Comparison of ENCODE assay signal across 19 cellular contexts in the genomic region with DNA sequence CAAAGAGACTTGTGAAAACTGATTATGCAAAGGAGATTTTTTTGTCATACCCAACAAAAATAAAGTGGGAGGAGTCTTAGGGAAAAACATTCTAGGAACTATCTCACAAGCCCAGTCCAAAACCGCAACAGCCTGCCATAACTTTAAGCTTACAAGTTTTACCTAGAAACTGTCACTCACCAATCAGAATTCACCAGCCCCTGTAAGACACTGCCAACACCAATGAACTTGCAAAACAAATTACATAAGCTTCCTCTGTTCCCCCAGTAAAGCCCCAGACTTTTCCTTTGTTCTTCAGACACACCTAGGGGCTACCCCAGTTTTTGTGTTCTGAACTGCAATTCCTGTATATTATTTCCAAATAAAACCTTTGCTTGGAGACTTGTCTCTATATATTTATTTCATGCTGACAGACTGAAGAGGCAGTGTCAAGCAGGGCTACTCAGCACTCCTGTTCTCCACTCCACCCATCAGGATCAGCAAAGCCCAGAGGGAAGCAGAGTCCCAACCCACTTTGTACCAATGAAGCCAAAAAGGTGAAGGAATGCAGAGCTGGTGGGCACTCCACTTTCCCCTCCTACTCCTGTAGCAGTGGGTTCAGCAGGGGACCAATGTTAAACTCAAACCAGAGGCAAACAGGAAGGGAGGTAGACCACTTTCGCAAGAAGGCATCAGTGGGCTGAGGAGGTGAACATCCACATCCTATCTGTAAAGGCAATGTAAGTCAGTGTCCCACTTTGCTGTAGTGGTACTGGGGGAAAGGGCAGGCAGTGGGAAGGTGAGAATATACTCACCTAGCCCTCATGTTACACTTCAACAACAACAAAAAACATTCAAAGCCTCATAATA.
DNase-seq lines count a peak whose midpoint lies in the region; ATAC-seq and TF ChIP-seq lines count a peak whose summit lies in the region.
"Had no signal": no experiment of that assay in that cellular context is flagged by ENCODE, and none has a peak within 500 bp of the region (broad histone marks: within the 10 kb centered on the region; RNA-seq: fewer than 3 reads in every experiment).

No MANE protein-coding gene starts in this region.

- H3K9me3 Mint-ChIP-seq in activated naive CD8-positive, alpha-beta T cell treated with anti-CD3 and anti-CD28 coated beads, Interleukin-2, amount 50 U/mL, for 24 hours: peaks cover 5% of the 10 kb centered on the region
- H3K9me3 Mint-ChIP-seq in neural progenitor cell: peaks cover 3% of the 10 kb centered on the region
- H3K9me3 Mint-ChIP-seq: nephron had no signal

- H3K4me1 Mint-ChIP-seq in activated naive CD8-positive, alpha-beta T cell treated with anti-CD3 and anti-CD28 coated beads, Interleukin-2, amount 50 U/mL, for 24 hours: peaks cover 50% of the 10 kb centered on the region
- H3K4me1 Mint-ChIP-seq in neural progenitor cell: peaks cover 5% of the 10 kb centered on the region
- H3K4me1 Mint-ChIP-seq: nephron had no signal

- H3K9me2 ChIP-seq in Loucy (replicated peaks; ENCODE audit: low read depth, low read length): no peaks in the 10 kb centered on the region

- H3K9ac ChIP-seq in Loucy (ENCODE audit: low read depth, low read length, poor library complexity, severe bottlenecking): peak overlapping the region; percentile 32
- H3K9ac ChIP-seq in neural progenitor cell: no peak overlapping the region

- peak overlapping the region; percentile 64 for H2AFZ ChIP-seq in Loucy (ENCODE audit: low read length)
- H2AFZ ChIP-seq in neural progenitor cell (replicated peaks): no peak overlapping the region

- peak overlapping the region; percentile 86 for H3K27ac Mint-ChIP-seq in activated naive CD8-positive, alpha-beta T cell treated with anti-CD3 and anti-CD28 coated beads, Interleukin-2, amount 50 U/mL, for 24 hours
- no peak overlapping the region for H3K27ac Mint-ChIP-seq in neural progenitor cell
- H3K27ac Mint-ChIP-seq: nephron had no signal

- H3K9me3 ChIP-seq in Loucy (ENCODE audit: insufficient read depth, low read depth, low read length): no peaks in the 10 kb centered on the region
- H3K9me3 ChIP-seq in neural progenitor cell (ENCODE audit: low read depth): no peaks in the 10 kb centered on the region
- H3K9me3 ChIP-seq in WERI-Rb-1 (ENCODE audit: severe bottlenecking): no peaks in the 10 kb centered on the region
- H3K9me3 ChIP-seq: esophagus muscularis mucosa, stomach, vagina had no signal

- H3F3A ChIP-seq in Loucy (ENCODE audit: low read depth) (no peaks in the 10 kb centered on the region), neural progenitor cell (ENCODE audit: low read depth) (peaks cover 3% of the 10 kb centered on the region)

- H3K79me2 ChIP-seq in Loucy (ENCODE audit: insufficient read depth, low read length) (no peaks in the 10 kb centered on the region), neural progenitor cell (ENCODE audit: low read depth) (no peaks in the 10 kb centered on the region)

- no peaks in the 10 kb centered on the region for H3K27me3 Mint-ChIP-seq in activated naive CD8-positive, alpha-beta T cell treated with anti-CD3 and anti-CD28 coated beads, Interleukin-2, amount 50 U/mL, for 24 hours
- no peaks in the 10 kb centered on the region for H3K27me3 Mint-ChIP-seq in neural progenitor cell (ENCODE audit: insufficient read depth, low read depth)

- H3K36me3 ChIP-seq in Loucy (ENCODE audit: insufficient read depth, low read length) (no peaks in the 10 kb centered on the region), neural progenitor cell (no peaks in the 10 kb centered on the region), WERI-Rb-1 (no peaks in the 10 kb centered on the region)
- H3K36me3 ChIP-seq: brain microvascular endothelial cell, esophagus muscularis mucosa, stomach, vagina had no signal

- peak; percentile 68 for DNase-seq in activated CD8-positive, alpha-beta memory T cell treated with anti-CD3 and anti-CD28 coated beads for 24 hours
- DNase-seq in activated CD8-positive, alpha-beta memory T cell treated with anti-CD3 and anti-CD28 coated beads, Interleukin-2, amount 50 U/mL, for 4 hours: no peak
- peak; percentile 31 for DNase-seq in activated naive CD8-positive, alpha-beta T cell treated with anti-CD3 and anti-CD28 coated beads, Interleukin-2, amount 50 U/mL, for 24 hours
- DNase-seq in neural progenitor cell (ENCODE audit: low spot score) (no peak), amygdala (lab: John Stamatoyannopoulos, UW) (no peak), WERI-Rb-1 (no peak)
- DNase-seq: activated CD4-positive, alpha-beta T cell treated with anti-CD3 and anti-CD28 coated beads for 1 hour; brain microvascular endothelial cell; dermis blood vessel endothelial cell; head of caudate nucleus; kidney; NCI-H1694; SIG-M5; stomach had no signal

- no peaks in the 10 kb centered on the region for H3K27me3 ChIP-seq in Loucy (ENCODE audit: insufficient read depth, low read length, poor library complexity, severe bottlenecking)
- no peaks in the 10 kb centered on the region for H3K27me3 ChIP-seq in neural progenitor cell
- no peaks in the 10 kb centered on the region for H3K27me3 ChIP-seq in WERI-Rb-1 (ENCODE audit: insufficient read depth, low read depth, severe bottlenecking)
- H3K27me3 ChIP-seq: brain microvascular endothelial cell, esophagus muscularis mucosa, stomach, vagina had no signal

- H3K27ac ChIP-seq in neural progenitor cell: no peak overlapping the region
- no peak overlapping the region for H3K27ac ChIP-seq in WERI-Rb-1
- H3K27ac ChIP-seq: brain microvascular endothelial cell, esophagus muscularis mucosa, stomach, vagina had no signal

- H4K20me1 ChIP-seq in Loucy (ENCODE audit: insufficient read depth, low read length, poor library complexity, severe bottlenecking) (no peaks in the 10 kb centered on the region), neural progenitor cell (ENCODE audit: low read depth) (no peaks in the 10 kb centered on the region)

- peaks cover 13% of the 10 kb centered on the region for H3K36me3 Mint-ChIP-seq in activated naive CD8-positive, alpha-beta T cell treated with anti-CD3 and anti-CD28 coated beads, Interleukin-2, amount 50 U/mL, for 24 hours (ENCODE audit: low read depth)
- H3K36me3 Mint-ChIP-seq in neural progenitor cell: no peaks in the 10 kb centered on the region

- no peak for TF ChIP-seq CTCF in Loucy (conservative IDR thresholded peaks at IDR 0.05; ENCODE audit: low read length)
- no peak for TF ChIP-seq CTCF in neural progenitor cell (IDR thresholded peaks at IDR 0.05)
- TF ChIP-seq CTCF in WERI-Rb-1 (IDR thresholded peaks at IDR 0.05; ENCODE audit: low read depth, low read length): no peak

- H3K4me3 ChIP-seq in Loucy (ENCODE audit: low read length, poor library complexity, severe bottlenecking) (no peak overlapping the region), neural progenitor cell (no peak overlapping the region), WERI-Rb-1 (ENCODE audit: low read depth, low read length) (no peak overlapping the region)
- H3K4me3 ChIP-seq: esophagus muscularis mucosa, stomach, vagina had no signal

- peak overlapping the region; percentile 21 for H3K4me2 ChIP-seq in Loucy (ENCODE audit: low read depth, low read length, poor library complexity, severe bottlenecking)
- peak overlapping the region; percentile 22 for H3K4me2 ChIP-seq in neural progenitor cell

- peak overlapping the region; percentile 50 for H3K4me3 Mint-ChIP-seq in activated naive CD8-positive, alpha-beta T cell treated with anti-CD3 and anti-CD28 coated beads, Interleukin-2, amount 50 U/mL, for 24 hours
- no peak overlapping the region for H3K4me3 Mint-ChIP-seq in neural progenitor cell
- H3K4me3 Mint-ChIP-seq: nephron had no signal

- ATAC-seq in activated naive CD8-positive, alpha-beta T cell treated with anti-CD3 and anti-CD28 coated beads, Interleukin-2, amount 50 U/mL, for 24 hours: peak; percentile 70
- no peak for ATAC-seq in HG02840 (IDR thresholded peaks at IDR 0.05; ENCODE audit: low FRiP score, unreplicated experiment)

- peaks cover 30% of the 10 kb centered on the region for H3K4me1 ChIP-seq in Loucy (ENCODE audit: insufficient read depth, low read length, poor library complexity, severe bottlenecking)
- H3K4me1 ChIP-seq in neural progenitor cell: peaks cover 11% of the 10 kb centered on the region
- H3K4me1 ChIP-seq: esophagus muscularis mucosa, stomach, vagina had no signal

Comparison
In these comparisons a context has a peak if more than half of its experiments do, and no peak if none do; other contexts are left out.
1. DNase-seq: peak in activated CD8-positive, alpha-beta memory T cell treated with anti-CD3 and anti-CD28 coated beads for 24 hours (single experiment) and activated naive CD8-positive, alpha-beta T cell treated with anti-CD3 and anti-CD28 coated beads, Interleukin-2, amount 50 U/mL, for 24 hours (single experiment); none in activated CD8-positive, alpha-beta memory T cell treated with anti-CD3 and anti-CD28 coated beads, Interleukin-2, amount 50 U/mL, for 4 hours (single experiment), neural progenitor cell (single experiment), amygdala (0 of 56) and WERI-Rb-1 (single experiment).